19 cellular contexts compared by ENCODE assay signal in the genomic region with DNA sequence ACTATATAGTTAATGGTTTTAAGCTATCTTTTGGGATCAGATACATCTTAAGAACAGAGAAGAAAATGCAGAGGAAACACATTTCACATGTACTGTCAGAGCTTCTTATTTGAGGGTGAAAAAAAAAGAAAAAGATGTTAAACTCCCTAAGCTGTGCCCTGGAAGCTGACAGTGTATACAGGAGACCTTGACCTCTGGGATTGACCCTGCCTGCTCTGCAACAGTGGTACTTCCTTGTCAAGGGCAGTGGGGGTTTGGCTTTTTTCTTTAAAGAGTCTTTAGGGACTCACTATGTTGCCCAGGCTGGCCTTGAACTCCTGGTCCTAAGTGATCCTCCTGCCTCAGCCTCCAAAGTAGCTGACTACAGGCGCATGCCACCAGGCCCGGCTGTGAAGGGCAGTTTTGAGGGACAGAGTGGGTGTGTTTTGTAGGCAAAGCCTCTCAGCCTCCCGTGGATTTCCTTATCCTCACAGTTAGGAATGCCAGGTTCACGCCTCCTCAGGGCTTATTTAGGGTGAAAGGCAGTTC.
DNase-seq lines count a peak whose midpoint lies in the region; ATAC-seq and TF ChIP-seq lines count a peak whose summit lies in the region.
"Had no signal": no experiment of that assay in that cellular context is flagged by ENCODE, and none has a peak within 500 bp of the region (broad histone marks: within the 10 kb centered on the region; RNA-seq: fewer than 3 reads in every experiment).

No MANE protein-coding gene starts in this region.

- H3K36me3 ChIP-seq in psoas muscle (ENCODE audit: insufficient read depth in 1 of 2, low read depth in 1 of 2), result peaks cover 3 to 93% of the 10 kb centered on the region in 2 donors

- 85 to 95% (median 90%) methylated on average over 4 of the region's 4 CpGs for WGBS in psoas muscle, 3 donors

- no peaks in the 10 kb centered on the region for H3K9me3 ChIP-seq in psoas muscle
- H3K9me3 ChIP-seq: BE2C, HAP-1 had no signal

- peaks cover 31% of the 10 kb centered on the region for H3K36me3 Mint-ChIP-seq in activated naive CD8-positive, alpha-beta T cell
- H3K36me3 Mint-ChIP-seq in activated naive CD8-positive, alpha-beta T cell treated with anti-CD3 and anti-CD28 coated beads for 36 hours, result peaks cover 45% of the 10 kb centered on the region
- peaks cover 74% of the 10 kb centered on the region for H3K36me3 Mint-ChIP-seq in activated T-helper 1 cell treated with anti-CD3 and anti-CD28 coated beads, Interleukin-12 subunit alpha, Interleukin-12 subunit beta, Interleukin-2, Interleukin-4 antibody, amounts not matched to agents 30 ng/mL and 10 ng/mL and 1 ng/mL, durations not matched to agents 14 hours and 24 hours and 36 hours (ENCODE audit: low read depth)
- peaks cover 67% of the 10 kb centered on the region for H3K36me3 Mint-ChIP-seq in endothelial cell (ENCODE audit: low read depth, unreplicated experiment)

- intact Hi-C loops in activated T-helper 1 cell treated with anti-CD3 and anti-CD28 coated beads, Interleukin-12 subunit alpha, Interleukin-12 subunit beta, Interleukin-2, Interleukin-4 antibody, amounts not matched to agents 30 ng/mL and 10 ng/mL and 1 ng/mL, durations not matched to agents 14 hours and 24 hours and 36 hours (cut with micrococcal nuclease), result no loop called here
- intact Hi-C loops in psoas muscle (cut with DNase I), result loop anchor here in 1 of 2 donors (5.0 kb wide), 1 partner anchor 274 kb away; the partner anchor contains the start of gene TCP1

- H3K4me3 Mint-ChIP-seq in activated naive CD8-positive, alpha-beta T cell, result no peak overlapping the region
- no peak overlapping the region for H3K4me3 Mint-ChIP-seq in activated naive CD8-positive, alpha-beta T cell treated with anti-CD3 and anti-CD28 coated beads for 36 hours
- H3K4me3 Mint-ChIP-seq in activated T-helper 1 cell treated with anti-CD3 and anti-CD28 coated beads, Interleukin-12 subunit alpha, Interleukin-12 subunit beta, Interleukin-2, Interleukin-4 antibody, amounts not matched to agents 30 ng/mL and 10 ng/mL and 1 ng/mL, durations not matched to agents 14 hours and 24 hours and 36 hours, result no peak overlapping the region
- peak overlapping the region; percentile 19 for H3K4me3 Mint-ChIP-seq in endothelial cell (ENCODE audit: unreplicated experiment)
- H3K4me3 Mint-ChIP-seq: CD4-positive, CD25-positive, alpha-beta regulatory T cell; CD8-positive, alpha-beta memory T cell had no signal

- no peak overlapping the region for H3K4me3 ChIP-seq in psoas muscle
- H3K4me3 ChIP-seq: GM23248, HAP-1 had no signal

- TF ChIP-seq CTCF in endothelial cell (IDR thresholded peaks at IDR 0.05; ENCODE audit: unreplicated experiment), result no peak
- TF ChIP-seq CTCF in psoas muscle (IDR thresholded peaks at IDR 0.05), result no peak

- H3K4me1 Mint-ChIP-seq in activated naive CD8-positive, alpha-beta T cell (ENCODE audit: low read depth), result peaks cover 14% of the 10 kb centered on the region
- H3K4me1 Mint-ChIP-seq in activated naive CD8-positive, alpha-beta T cell treated with anti-CD3 and anti-CD28 coated beads for 36 hours, result peaks cover 12% of the 10 kb centered on the region
- peaks cover 10% of the 10 kb centered on the region for H3K4me1 Mint-ChIP-seq in activated T-helper 1 cell treated with anti-CD3 and anti-CD28 coated beads, Interleukin-12 subunit alpha, Interleukin-12 subunit beta, Interleukin-2, Interleukin-4 antibody, amounts not matched to agents 30 ng/mL and 10 ng/mL and 1 ng/mL, durations not matched to agents 14 hours and 24 hours and 36 hours (ENCODE audit: low read depth)
- no peaks in the 10 kb centered on the region for H3K4me1 Mint-ChIP-seq in endothelial cell (ENCODE audit: unreplicated experiment)

- peak overlapping the region; percentile 20 for H3K27ac ChIP-seq in psoas muscle
- H3K27ac ChIP-seq: GM23248 had no signal

- H3K27me3 ChIP-seq in psoas muscle (ENCODE audit: insufficient read depth in 3 of 3, low read length in 2 of 3), result no peaks in the 10 kb centered on the region
- H3K27me3 ChIP-seq: BE2C had no signal

- H3K27ac Mint-ChIP-seq in activated naive CD8-positive, alpha-beta T cell, result peak overlapping the region; percentile 28
- no peak overlapping the region for H3K27ac Mint-ChIP-seq in activated naive CD8-positive, alpha-beta T cell treated with anti-CD3 and anti-CD28 coated beads for 36 hours
- H3K27ac Mint-ChIP-seq in activated T-helper 1 cell treated with anti-CD3 and anti-CD28 coated beads, Interleukin-12 subunit alpha, Interleukin-12 subunit beta, Interleukin-2, Interleukin-4 antibody, amounts not matched to agents 30 ng/mL and 10 ng/mL and 1 ng/mL, durations not matched to agents 14 hours and 24 hours and 36 hours, result peak overlapping the region; percentile 24
- no peak overlapping the region for H3K27ac Mint-ChIP-seq in endothelial cell (ENCODE audit: unreplicated experiment)

- no peaks in the 10 kb centered on the region for H3K27me3 Mint-ChIP-seq in activated naive CD8-positive, alpha-beta T cell
- H3K27me3 Mint-ChIP-seq in activated naive CD8-positive, alpha-beta T cell treated with anti-CD3 and anti-CD28 coated beads for 36 hours, result no peaks in the 10 kb centered on the region
- no peaks in the 10 kb centered on the region for H3K27me3 Mint-ChIP-seq in activated T-helper 1 cell treated with anti-CD3 and anti-CD28 coated beads, Interleukin-12 subunit alpha, Interleukin-12 subunit beta, Interleukin-2, Interleukin-4 antibody, amounts not matched to agents 30 ng/mL and 10 ng/mL and 1 ng/mL, durations not matched to agents 14 hours and 24 hours and 36 hours (ENCODE audit: insufficient read depth)
- peaks cover 6% of the 10 kb centered on the region for H3K27me3 Mint-ChIP-seq in endothelial cell (ENCODE audit: unreplicated experiment)
- H3K27me3 Mint-ChIP-seq: CD4-positive, CD25-positive, alpha-beta regulatory T cell; CD8-positive, alpha-beta memory T cell had no signal

- ATAC-seq in psoas muscle, result no peak

- no peak for DNase-seq in activated naive CD8-positive, alpha-beta T cell treated with anti-CD3 and anti-CD28 coated beads for 36 hours
- no peak for DNase-seq in activated T-helper 1 cell treated with anti-CD3 and anti-CD28 coated beads, Interleukin-12 subunit alpha, Interleukin-12 subunit beta, Interleukin-2, Interleukin-4 antibody, amounts not matched to agents 30 ng/mL and 10 ng/mL and 1 ng/mL, durations not matched to agents 14 hours and 24 hours and 36 hours (ENCODE audit: low spot score)
- no peak for DNase-seq in endothelial cell (ENCODE audit: low spot score)
- DNase-seq in psoas muscle, result no peak
- DNase-seq in putamen (ENCODE audit: low spot score), result no peak
- DNase-seq in activated naive CD4-positive, alpha-beta T cell (lab: John Stamatoyannopoulos, UW), result no peak
- DNase-seq: ACHN; BE2C; C1 segment of cervical spinal cord; CD4-positive, CD25-positive, alpha-beta regulatory T cell; CD8-positive, alpha-beta memory T cell; COR-L47; DMS 273 treated with DMSO at 0.1 percent for 48 hours; DMS53; DND-41; EL; GM23248 had no signal

- peaks cover 18% of the 10 kb centered on the region for H3K4me1 ChIP-seq in psoas muscle
- H3K4me1 ChIP-seq: BE2C, HAP-1 had no signal

- H3K9me3 Mint-ChIP-seq in activated naive CD8-positive, alpha-beta T cell (ENCODE audit: low read depth), result no peaks in the 10 kb centered on the region
- H3K9me3 Mint-ChIP-seq in activated naive CD8-positive, alpha-beta T cell treated with anti-CD3 and anti-CD28 coated beads for 36 hours, result no peaks in the 10 kb centered on the region
- H3K9me3 Mint-ChIP-seq in activated T-helper 1 cell treated with anti-CD3 and anti-CD28 coated beads, Interleukin-12 subunit alpha, Interleukin-12 subunit beta, Interleukin-2, Interleukin-4 antibody, amounts not matched to agents 30 ng/mL and 10 ng/mL and 1 ng/mL, durations not matched to agents 14 hours and 24 hours and 36 hours, result no peaks in the 10 kb centered on the region
- no peaks in the 10 kb centered on the region for H3K9me3 Mint-ChIP-seq in endothelial cell (ENCODE audit: unreplicated experiment)
- H3K9me3 Mint-ChIP-seq: CD8-positive, alpha-beta memory T cell had no signal

Comparison
In these comparisons a context has a peak if more than half of its experiments do, and no peak if none do; other contexts are left out.
1. H3K27ac Mint-ChIP-seq: peak in activated naive CD8-positive, alpha-beta T cell (single experiment) and activated T-helper 1 cell treated with anti-CD3 and anti-CD28 coated beads, Interleukin-12 subunit alpha, Interleukin-12 subunit beta, Interleukin-2, Interleukin-4 antibody, amounts not matched to agents 30 ng/mL and 10 ng/mL and 1 ng/mL, durations not matched to agents 14 hours and 24 hours and 36 hours (single experiment); none in activated naive CD8-positive, alpha-beta T cell treated with anti-CD3 and anti-CD28 coated beads for 36 hours (single experiment) and endothelial cell (single experiment).